In the genomic region with DNA sequence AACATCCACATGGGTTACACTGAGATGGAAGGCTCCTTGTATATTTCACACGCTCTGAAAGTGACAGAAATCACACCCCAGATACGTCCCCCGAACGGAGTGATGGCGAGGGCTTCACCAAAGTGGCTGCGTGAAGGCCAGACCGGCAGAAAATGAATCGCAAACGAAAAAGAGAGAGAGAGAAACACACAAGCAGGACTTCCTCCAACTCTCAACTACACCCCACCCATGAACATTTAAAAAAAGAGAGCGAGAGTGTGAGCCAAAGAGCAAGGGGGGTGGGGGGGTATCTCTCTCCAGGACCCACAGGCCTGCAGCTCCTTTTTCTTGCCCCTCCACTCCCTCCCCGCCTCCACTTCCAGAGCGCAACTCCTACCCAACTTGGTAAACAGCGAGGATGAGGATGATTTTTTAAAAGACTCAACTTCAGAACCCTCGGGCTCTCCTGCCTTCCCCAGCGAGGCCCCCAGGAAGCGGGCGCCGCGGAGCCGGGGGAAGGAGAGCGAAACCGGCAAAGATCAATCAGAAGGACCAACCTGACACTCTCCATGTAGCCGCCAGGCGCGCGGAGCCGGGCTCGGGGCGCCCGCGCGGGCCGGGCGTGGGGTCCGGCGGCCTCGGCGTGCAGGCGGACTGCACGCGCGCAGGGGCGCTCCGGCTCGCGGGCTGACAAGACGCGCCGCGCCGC, we compare ENCODE assay signal across 8 cellular contexts.
DNase-seq lines count a peak whose midpoint lies in the region; ATAC-seq and TF ChIP-seq lines count a peak whose summit lies in the region.

No MANE protein-coding gene starts in this region.

- DNase-seq in GM13976 (ENCODE audit: low spot score) (peak; percentile 50), RKO (ENCODE audit: low spot score) (peak; percentile 56), glomerular visceral epithelial cell (ENCODE audit: extremely low spot score) (peak; percentile 50), ovary (peak in 4 of 5 donors; percentile 60 to 76 (median 66)), NCI-H2081 (lab: John Stamatoyannopoulos, UW) (no peak)
- peak; percentile 68 for DNase-seq in activated naive CD4-positive, alpha-beta T cell treated with Interleukin-2 at 50 U/mL for 16 hours

- intact Hi-C loops in ovary (cut with DNase I) = loop anchor here in 3 of 4 donors (10.0 kb wide), 3 partner anchors 60 to 520 kb away; partner anchors contain the start of gene FOXP1 (in 1 of the 3)

- H3K9me3 ChIP-seq in ovary = no peaks in the 10 kb centered on the region

- H3K36me3 ChIP-seq in ovary = no peaks in the 10 kb centered on the region

- TF ChIP-seq CTCF in GM13976 (IDR thresholded peaks at IDR 0.05; ENCODE audit: borderline replicate concordance, control extremely low read depth, extremely low read depth, insufficient read depth, missing control alignments) (no peak), ovary (IDR thresholded peaks at IDR 0.05) (peak in 1 of 3 donors; percentile 34)

- 0% methylated on average over 36 to 51 of the region's 51 CpGs for WGBS in ovary, 3 donors

- peak overlapping the region; percentile 67 for H3K4me3 ChIP-seq in ovary

- in situ Hi-C loops in GM13976 (cut with MboI; ENCODE audit: low sequenced_read_pairs, unreplicated experiment) = no loop called here

- TF ChIP-seq POLR2A in ovary (IDR thresholded peaks at IDR 0.05) = peak; percentile 12

- TF ChIP-seq EP300 in ovary (IDR thresholded peaks at IDR 0.05) = no peak

- peak overlapping the region; percentile 96 to 97 for H3K27ac ChIP-seq in ovary

- H3K27me3 ChIP-seq in ovary = no peaks in the 10 kb centered on the region

- peak; percentile 27 for ATAC-seq in HG02798 (IDR thresholded peaks at IDR 0.05; ENCODE audit: poor library complexity, unreplicated experiment)
- ATAC-seq in HG03280 (IDR thresholded peaks at IDR 0.05; ENCODE audit: unreplicated experiment) = no peak

- peaks cover 12% of the 10 kb centered on the region for H3K4me1 ChIP-seq in ovary (ENCODE audit: insufficient read depth)

Comparison
In these comparisons a context has a peak if more than half of its experiments do, and no peak if none do; other contexts are left out.
1. DNase-seq: peak in GM13976 (single experiment), RKO (single experiment), activated naive CD4-positive, alpha-beta T cell treated with Interleukin-2 at 50 U/mL for 16 hours (single experiment), glomerular visceral epithelial cell (single experiment) and ovary (4 of 5); none in NCI-H2081 (0 of 2).